In genomic region chr17:63497708-63498483, GRCh38 we compare ENCODE assay signal across 12 cellular contexts. TPM values are rescaled to one million over a fixed set of nuclear protein-coding genes. Genes with fewer than 3 reads are reported as not detected.
A peak's percentile ranks its signal among the peaks of the same experiment; 100 is the strongest.
DNase-seq lines count a peak whose midpoint lies in the region; ATAC-seq, FAIRE-seq and TF ChIP-seq lines count a peak whose summit lies in the region.
"Had no signal": no experiment of that assay in that cellular context is flagged by ENCODE, and none has a peak within 500 bp of the region (broad histone marks: within the 10 kb centered on the region; RNA-seq: fewer than 3 reads in every experiment).

No MANE protein-coding gene starts in this region.

- DNase-seq in NCI-H2107 treated with DMSO at 0.1 percent for 48 hours (lab: John Stamatoyannopoulos, UW; ENCODE audit: unreplicated experiment) (peak; percentile 55), NCI-H2107 (lab: John Stamatoyannopoulos, UW) (no peak), NCI-H1930 (lab: John Stamatoyannopoulos, UW) (peak; percentile 24 to 50), GM12878 (ENCODE audit: low read depth, low spot score) (no peak), HCEC 1CT (no peak)
- no peak for DNase-seq in activated CD4-positive, CD25-positive, alpha-beta regulatory T cell treated with anti-CD3 and anti-CD28 coated beads, Interleukin-2, amount 50 U/mL, for 72 hours
- DNase-seq: activated T-cell treated with anti-CD3 and anti-CD28 coated beads for 4 hours, stomach had no signal

- ATAC-seq in GM12878 (peak; percentile 65), GM21576 (IDR thresholded peaks at IDR 0.05; ENCODE audit: unreplicated experiment) (no peak)

- CTCF ChIA-PET in GM12878 (lab: Yijun Ruan, JAX), result interaction anchor here (1.8 kb wide), 1 partner anchor 70 kb away, joined by 4 read pairs; no protein-coding TSS in a partner anchor

- POLR2A ChIA-PET in GM12878 (lab: Charles Lee), result no interaction called here

- H3K27ac ChIP-seq in GM12878 (ENCODE audit: control insufficient read depth, insufficient read depth) (no peak overlapping the region), parathyroid adenoma (peak overlapping the region; percentile 13)
- H3K27ac ChIP-seq: BLaER1, stomach had no signal

- intact Hi-C loops in GM12878 (cut with micrococcal nuclease; ENCODE audit: unreplicated experiment), result no loop called here

- TF ChIP-seq CTCF in GM12878 (IDR thresholded peaks at IDR 0.05 in 2 of 3, conservative IDR thresholded peaks at IDR 0.05 in 1 of 3; ENCODE audit: control insufficient read depth in 2 of 3, extremely low read depth in 1 of 3, insufficient read depth in 1 of 3, low read depth in 3 of 3, low read length in 3 of 3) (0 out of 6 replicates have a peak, but pooled peaks of 1 of the 3 experiments have one; percentile 4), parathyroid adenoma (IDR thresholded peaks at IDR 0.05) (peak; percentile 44)

- no peaks in the 10 kb centered on the region for H3K4me1 ChIP-seq in GM12878 (ENCODE audit: control insufficient read depth, insufficient read depth, low read length)
- H3K4me1 ChIP-seq in parathyroid adenoma, result peaks cover 3% of the 10 kb centered on the region
- H3K4me1 ChIP-seq: stomach had no signal

- in situ Hi-C loops in GM12878 (cut with MboI), result no loop called here

- H3K79me2 ChIP-seq in GM12878 (ENCODE audit: control insufficient read depth, insufficient read depth, low read length) (no peaks in the 10 kb centered on the region), parathyroid adenoma (no peaks in the 10 kb centered on the region)

- H3K4me2 ChIP-seq in GM12878 (ENCODE audit: control insufficient read depth, insufficient read depth) (no peak overlapping the region), parathyroid adenoma (ENCODE audit: low read length) (no peak overlapping the region)
- H3K4me2 ChIP-seq: BLaER1 had no signal

- H3K4me3 ChIP-seq in GM12878 (no peak overlapping the region), parathyroid adenoma (ENCODE audit: low read depth, low read length) (no peak overlapping the region)
- H3K4me3 ChIP-seq: BLaER1, stomach had no signal

- H3K36me3 ChIP-seq in GM12878 (ENCODE audit: control insufficient read depth in 2 of 2, insufficient read depth in 2 of 2, low read length in 1 of 2) (no peaks in the 10 kb centered on the region), parathyroid adenoma (ENCODE audit: control insufficient read depth, insufficient read depth, low read length) (no peaks in the 10 kb centered on the region)
- H3K36me3 ChIP-seq: BLaER1, stomach had no signal

- SMC1A ChIA-PET in GM12878 (lab: Charles Lee; ENCODE audit: uncharacterized antibody, unreplicated experiment), result no interaction called here

- H4K20me1 ChIP-seq in GM12878 (ENCODE audit: control insufficient read depth, insufficient read depth), result no peaks in the 10 kb centered on the region
- H4K20me1 ChIP-seq: BLaER1 had no signal

- no TSS peak for BruUV-seq in GM12878 (replicated peaks; lab: Mats Ljungman, UMichigan)

- H3K9me3 ChIP-seq in GM12878 (replicated peaks; ENCODE audit: control insufficient read depth, insufficient read depth, low read length) (no peaks in the 10 kb centered on the region), parathyroid adenoma (ENCODE audit: control insufficient read depth, low read length) (no peaks in the 10 kb centered on the region)
- H3K9me3 ChIP-seq: BLaER1, stomach had no signal

- TF ChIP-seq RAD21 in GM12878 (IDR thresholded peaks at IDR 0.05; ENCODE audit: insufficient read depth, low read depth, low read length), result no peak

- 45% methylated on average over 16 of the region's 16 CpGs for WGBS in GM12878 (ENCODE audit: insufficient coverage, insufficient replicate concordance, low lambda C conversion rate, missing lambda C conversion rate)

- peaks cover 0 to under 1% of the 10 kb centered on the region in 2 experiments; a peak in 1 of 4 replicates for H3K27me3 ChIP-seq in GM12878 (replicated peaks in 1 of 2; ENCODE audit: control insufficient read depth in 2 of 2, insufficient read depth in 2 of 2, low read length in 1 of 2)
- no peaks in the 10 kb centered on the region for H3K27me3 ChIP-seq in parathyroid adenoma (ENCODE audit: control insufficient read depth, insufficient read depth, low read length)
- H3K27me3 ChIP-seq: BLaER1 had no signal

- TF ChIP-seq EP300 in GM12878 (IDR thresholded peaks at IDR 0.05; ENCODE audit: borderline replicate concordance in 1 of 2, control insufficient read depth in 1 of 2, low read depth in 2 of 2, low read length in 2 of 2), result no peak

- RAD21 ChIA-PET in GM12878 (lab: Charles Lee; ENCODE audit: unreplicated experiment), result no interaction called here

- no peak overlapping the region for H3K9ac ChIP-seq in GM12878 (ENCODE audit: control insufficient read depth, insufficient read depth, low read length)
- no peak overlapping the region for H3K9ac ChIP-seq in parathyroid adenoma
- H3K9ac ChIP-seq: BLaER1 had no signal

- H2AFZ ChIP-seq in GM12878 (ENCODE audit: control insufficient read depth, low read depth, low read length), result no peak overlapping the region
- H2AFZ ChIP-seq in parathyroid adenoma, result no peak overlapping the region

- no peak for FAIRE-seq in GM12878 (lab: Jason Lieb, UNC)

- no peak for TF ChIP-seq POLR2A in GM12878 (IDR thresholded peaks at IDR 0.05; ENCODE audit: low read depth, low read length)

RNA-seq across cellular contexts. Expression of gene ACE, which starts 21.0 kb away (rescaled TPM):
- total RNA-seq in GM12878 (2013; cell fraction: nucleolus; rRNA removed), result 0.52 TPM in 1 of 2 replicates, not detected in the other
- total RNA-seq in GM12878 (2014; rRNA removed) (not detected in 2 replicates), GM12878 (2014; rRNA removed; fragmentation: Illumina TruSeq; extraction: Trizol) (not detected in 2 replicates), GM12878 (2021) (0.08 and 0.46 TPM in 2 replicates)
- polyA plus RNA-seq in GM12878 (2011; ENCODE audit: low read depth), result not detected
- polyA plus RNA-seq in GM12878 (2011; rRNA removed) (not detected in 2 replicates), GM12878 (2014; fragmentation: Illumina TruSeq; extraction: Trizol) (not detected in 2 replicates), GM12878 (2014; fragmentation: Nextera tagmentation; extraction: Ambion mirVana) (not detected), GM12878 (2014; rRNA removed) (0.03 TPM in 1 of 2 replicates, not detected in the other), GM12878 (2016; fragmentation: Nextera tagmentation; extraction: Ambion mirVana) (not detected)
- polyA plus RNA-seq in GM12878 (2011; cell fraction: cytosol; rRNA removed), result not detected in 2 replicates
- polyA plus RNA-seq in GM12878 (2011; cell fraction: nucleus; rRNA removed), result 0.10 TPM in 1 of 2 replicates, not detected in the other
- polyA plus RNA-seq in GM12878 (2012), result 0.22 TPM in 1 of 2 replicates, not detected in the other
- not detected in 2 replicates for polyA minus RNA-seq in GM12878 (2011; rRNA and poly(A)+ RNA removed)
- not detected in 2 replicates for polyA minus RNA-seq in GM12878 (2011; cell fraction: cytosol; rRNA and poly(A)+ RNA removed)
- not detected in 2 replicates for polyA minus RNA-seq in GM12878 (2011; cell fraction: nucleus; rRNA and poly(A)+ RNA removed)

RNA-seq across cellular contexts. Expression of gene KCNH6, which starts 25.3 kb away (rescaled TPM):
- not detected in 2 replicates for total RNA-seq in GM12878 (2013; cell fraction: nucleolus; rRNA removed)
- total RNA-seq in GM12878 (2014; rRNA removed) (not detected in 2 replicates), GM12878 (2014; rRNA removed; fragmentation: Illumina TruSeq; extraction: Trizol) (not detected in 2 replicates), GM12878 (2021) (not detected in 2 replicates)
- not detected for polyA plus RNA-seq in GM12878 (2011; ENCODE audit: low read depth)
- polyA plus RNA-seq in GM12878 (2011; rRNA removed) (not detected in 2 replicates), GM12878 (2014; fragmentation: Illumina TruSeq; extraction: Trizol) (not detected in 2 replicates), GM12878 (2014; fragmentation: Nextera tagmentation; extraction: Ambion mirVana) (not detected), GM12878 (2014; rRNA removed) (not detected in 2 replicates), GM12878 (2016; fragmentation: Nextera tagmentation; extraction: Ambion mirVana) (not detected)
- not detected in 2 replicates for polyA plus RNA-seq in GM12878 (2011; cell fraction: cytosol; rRNA removed)
- polyA plus RNA-seq in GM12878 (2011; cell fraction: nucleus; rRNA removed), result not detected in 2 replicates
- not detected in 2 replicates for polyA plus RNA-seq in GM12878 (2012)
- polyA minus RNA-seq in GM12878 (2011; rRNA and poly(A)+ RNA removed), result not detected in 2 replicates
- polyA minus RNA-seq in GM12878 (2011; cell fraction: cytosol; rRNA and poly(A)+ RNA removed), result not detected in 2 replicates
- not detected in 2 replicates for polyA minus RNA-seq in GM12878 (2011; cell fraction: nucleus; rRNA and poly(A)+ RNA removed)
- total RNA-seq: M059J had no signal

RNA-seq across cellular contexts. Expression of gene CYB561, which starts 51.8 kb away (rescaled TPM):
- 4.3 and 9.8 TPM in 2 replicates for total RNA-seq in GM12878 (2013; cell fraction: nucleolus; rRNA removed)
- total RNA-seq in GM12878 (2014; rRNA removed), result 2.8 and 2.9 TPM in 2 replicates
- total RNA-seq in GM12878 (2014; rRNA removed; fragmentation: Illumina TruSeq; extraction: Trizol), result 1.4 and 1.6 TPM in 2 replicates
- 3.3 and 4.2 TPM in 2 replicates for total RNA-seq in GM12878 (2021)
- polyA plus RNA-seq in GM12878 (2011; ENCODE audit: low read depth), result 1.7 TPM
- polyA plus RNA-seq in GM12878 (2011; rRNA removed), result 1.1 and 1.9 TPM in 2 replicates
- polyA plus RNA-seq in GM12878 (2011; cell fraction: cytosol; rRNA removed), result 1.9 and 2.6 TPM in 2 replicates
- 1.8 and 2.1 TPM in 2 replicates for polyA plus RNA-seq in GM12878 (2011; cell fraction: nucleus; rRNA removed)
- polyA plus RNA-seq in GM12878 (2012), result 2.1 and 3.6 TPM in 2 replicates
- 1.3 and 2.0 TPM in 2 replicates for polyA plus RNA-seq in GM12878 (2014; fragmentation: Illumina TruSeq; extraction: Trizol)
- polyA plus RNA-seq in GM12878 (2014; fragmentation: Nextera tagmentation; extraction: Ambion mirVana), result under 1 TPM; 0.52 to 0.93 TPM
- polyA plus RNA-seq in GM12878 (2014; rRNA removed), result 4.8 and 6.9 TPM in 2 replicates
- 1 to 10 TPM; 3.3 TPM for polyA plus RNA-seq in GM12878 (2016; fragmentation: Nextera tagmentation; extraction: Ambion mirVana)
- 2.6 and 2.7 TPM in 2 replicates for polyA minus RNA-seq in GM12878 (2011; rRNA and poly(A)+ RNA removed)
- polyA minus RNA-seq in GM12878 (2011; cell fraction: cytosol; rRNA and poly(A)+ RNA removed), result 0.62 and 0.94 TPM in 2 replicates
- 0.85 and 2.2 TPM in 2 replicates for polyA minus RNA-seq in GM12878 (2011; cell fraction: nucleus; rRNA and poly(A)+ RNA removed)

RNA-seq across cellular contexts. Expression of gene DCAF7, which starts 52.4 kb away (rescaled TPM):
- 35.0 and 38.8 TPM in 2 replicates for total RNA-seq in GM12878 (2013; cell fraction: nucleolus; rRNA removed)
- 36.6 and 37.0 TPM in 2 replicates for total RNA-seq in GM12878 (2014; rRNA removed)
- 29.1 and 29.3 TPM in 2 replicates for total RNA-seq in GM12878 (2014; rRNA removed; fragmentation: Illumina TruSeq; extraction: Trizol)
- total RNA-seq in GM12878 (2021), result 99.8 and 103 TPM in 2 replicates
- polyA plus RNA-seq in GM12878 (2011; ENCODE audit: low read depth), result 25.8 TPM
- 45.5 and 60.7 TPM in 2 replicates for polyA plus RNA-seq in GM12878 (2011; rRNA removed)
- 63.9 and 76.2 TPM in 2 replicates for polyA plus RNA-seq in GM12878 (2011; cell fraction: cytosol; rRNA removed)
- polyA plus RNA-seq in GM12878 (2011; cell fraction: nucleus; rRNA removed), result 56.8 and 74.2 TPM in 2 replicates
- 50.9 and 57.4 TPM in 2 replicates for polyA plus RNA-seq in GM12878 (2012)
- 65.4 and 67.5 TPM in 2 replicates for polyA plus RNA-seq in GM12878 (2014; fragmentation: Illumina TruSeq; extraction: Trizol)
- 10 to 100 TPM; 27.0 to 27.4 TPM for polyA plus RNA-seq in GM12878 (2014; fragmentation: Nextera tagmentation; extraction: Ambion mirVana)
- 48.3 and 52.4 TPM in 2 replicates for polyA plus RNA-seq in GM12878 (2014; rRNA removed)
- polyA plus RNA-seq in GM12878 (2016; fragmentation: Nextera tagmentation; extraction: Ambion mirVana), result 10 to 100 TPM; 76.5 to 85.0 TPM
- 99.0 and 105 TPM in 2 replicates for polyA minus RNA-seq in GM12878 (2011; rRNA and poly(A)+ RNA removed)
- 29.0 and 35.1 TPM in 2 replicates for polyA minus RNA-seq in GM12878 (2011; cell fraction: cytosol; rRNA and poly(A)+ RNA removed)
- polyA minus RNA-seq in GM12878 (2011; cell fraction: nucleus; rRNA and poly(A)+ RNA removed), result 12.7 and 19.8 TPM in 2 replicates

Comparison
In these comparisons a context has a peak if more than half of its experiments do, and no peak if none do; other contexts are left out.
1. DNase-seq: peak in NCI-H2107 treated with DMSO at 0.1 percent for 48 hours (single experiment) and NCI-H1930 (2 of 2); none in NCI-H2107 (single experiment), GM12878 (single experiment), activated CD4-positive, CD25-positive, alpha-beta regulatory T cell treated with anti-CD3 and anti-CD28 coated beads, Interleukin-2, amount 50 U/mL, for 72 hours (single experiment) and HCEC 1CT (single experiment).